ENCODE assay signal across 8 cellular contexts in genomic region chr5:134524219-134524825, GRCh38. TPM values are rescaled to one million over a fixed set of nuclear protein-coding genes. Genes with fewer than 3 reads are reported as not detected.
DNase-seq lines count a peak whose midpoint lies in the region; ATAC-seq and TF ChIP-seq lines count a peak whose summit lies in the region.

No MANE protein-coding gene starts in this region.

- H3K9me3 ChIP-seq in DOHH2 (ENCODE audit: control insufficient read depth, insufficient read depth, low read length), result no peaks in the 10 kb centered on the region
- no peaks in the 10 kb centered on the region for H3K9me3 ChIP-seq in trophoblast cell (ENCODE audit: insufficient read depth, low read depth, low read length)
- no peaks in the 10 kb centered on the region for H3K9me3 ChIP-seq in transverse colon

- H3K4me2 ChIP-seq in DOHH2 (ENCODE audit: low read length), result peak overlapping the region; percentile 79
- peak overlapping the region; percentile 100 for H3K4me2 ChIP-seq in trophoblast cell (ENCODE audit: low read length)

- POLR2A ChIA-PET in T-cell (lab: Charles Lee), result interaction anchor here (0.6 to 1.4 kb wide), 9 partner anchors 23 to 516 kb away, joined by 3 to 11 read pairs (median 7); partner anchors contain the start of genes CDKN2AIPNL (in 1 of the 2), PPP2CA (in 1 of the 2), SKP1 (in 1 of the 2) and UBE2B (in 1 of the 2)

- peaks cover 29% of the 10 kb centered on the region for H3K79me1 ChIP-seq in trophoblast cell (ENCODE audit: low read length)

- TF ChIP-seq CTCF in DOHH2 (IDR thresholded peaks at IDR 0.05; ENCODE audit: low read depth, low read length, poor library complexity, severe bottlenecking), result no peak
- TF ChIP-seq CTCF in transverse colon (IDR thresholded peaks at IDR 0.05), result peak in 1 of 5 experiments; percentile 8

- peak; percentile 89 for TF ChIP-seq POLR2A in transverse colon (IDR thresholded peaks at IDR 0.05)

- H3K27ac ChIP-seq in DOHH2 (ENCODE audit: low read depth, low read length) (peak overlapping the region; percentile 85), trophoblast cell (ENCODE audit: low read depth, low read length) (peak overlapping the region; percentile 11), transverse colon (peak overlapping the region; percentile 94 to 99 (median 98))

- peaks cover 23 to 29% (median 25%) of the 10 kb centered on the region in 3 donors for H3K4me1 Mint-ChIP-seq in T-cell

- WGBS in trophoblast cell (ENCODE audit: extremely low coverage, insufficient coverage, insufficient read length), result no CpG with 5 or more reads among the region's 43 CpGs
- 0% methylated on average over 2 to 43 of the region's 43 CpGs for WGBS in transverse colon (ENCODE audit: low coverage in 1 of 2), 2 donors

- H3K18ac ChIP-seq in trophoblast cell (ENCODE audit: low read length), result peak overlapping the region; percentile 72

- H4K8ac ChIP-seq in trophoblast cell (ENCODE audit: low read depth, low read length), result peak overlapping the region; percentile 90

- H3F3A ChIP-seq in DOHH2 (ENCODE audit: control insufficient read depth, insufficient read depth), result peaks cover 14% of the 10 kb centered on the region

- H2AFZ ChIP-seq in trophoblast cell (ENCODE audit: insufficient read depth, low read length, poor library complexity), result peak overlapping the region; percentile 95

- peak overlapping the region; percentile 74 for H4K12ac ChIP-seq in trophoblast cell (ENCODE audit: low read depth, low read length)

- DNase-seq in KBM-7, result peak; percentile 86
- peak; percentile 48 to 79 (median 68) for DNase-seq in T-cell
- peak; percentile 79 for DNase-seq in amniotic epithelial cell (ENCODE audit: low read depth)
- DNase-seq in left cardiac atrium, result peak; percentile 92
- peak; percentile 82 to 86 for DNase-seq in trophoblast cell
- peak; percentile 90 for DNase-seq in transverse colon

- peak overlapping the region; percentile 67 for H2BK5ac ChIP-seq in trophoblast cell (ENCODE audit: low read depth, low read length, poor library complexity)

- peaks cover 29% of the 10 kb centered on the region for H3K79me2 ChIP-seq in DOHH2 (ENCODE audit: control insufficient read depth, low read length)
- H3K79me2 ChIP-seq in trophoblast cell (ENCODE audit: control insufficient read depth, insufficient read depth, low read length, poor library complexity), result peaks cover 15% of the 10 kb centered on the region

- peak overlapping the region; percentile 99 to 100 for H3K27ac Mint-ChIP-seq in T-cell

- H2AK5ac ChIP-seq in trophoblast cell (ENCODE audit: low read length), result no peak overlapping the region

- peak overlapping the region; percentile 80 for H2BK120ac ChIP-seq in trophoblast cell (ENCODE audit: insufficient read depth, low read length, poor library complexity)

- no peaks in the 10 kb centered on the region for H3K27me3 Mint-ChIP-seq in T-cell

- peak overlapping the region; percentile 20 for H2BK12ac ChIP-seq in trophoblast cell (ENCODE audit: low read length)

- H3K9me2 ChIP-seq in DOHH2 (replicated peaks; ENCODE audit: control insufficient read depth, low read length), result no peaks in the 10 kb centered on the region

- H3K36me3 ChIP-seq in DOHH2 (ENCODE audit: control insufficient read depth, low read length), result peaks cover 4% of the 10 kb centered on the region
- no peaks in the 10 kb centered on the region for H3K36me3 ChIP-seq in trophoblast cell (ENCODE audit: control insufficient read depth in 1 of 2, insufficient read depth in 2 of 2, low read length in 2 of 2)
- no peaks in the 10 kb centered on the region for H3K36me3 ChIP-seq in transverse colon

- H4K20me1 ChIP-seq in DOHH2 (ENCODE audit: control insufficient read depth, insufficient read depth, low read depth, low read length), result no peaks in the 10 kb centered on the region

- H3K9me3 Mint-ChIP-seq in T-cell, result no peaks in the 10 kb centered on the region

- H3K4me3 Mint-ChIP-seq in T-cell, result peak overlapping the region; percentile 87 to 97 (median 94)

- intact Hi-C loops in left cardiac atrium (cut with DNase I), result loop anchor here (1.0 to 5.0 kb wide), 2 partner anchors 57 to 58 kb away; no protein-coding TSS in a partner anchor
- intact Hi-C loops in transverse colon (cut with DNase I; ENCODE audit: low total_unique reads), result no loop called here

- peak overlapping the region; percentile 67 for H3K14ac ChIP-seq in trophoblast cell (ENCODE audit: low read length)

- peak overlapping the region; percentile 84 for H3K9ac ChIP-seq in trophoblast cell (ENCODE audit: low read length)

- peaks cover 8% of the 10 kb centered on the region for H3K27me3 ChIP-seq in DOHH2 (ENCODE audit: control insufficient read depth, low read length)
- H3K27me3 ChIP-seq in trophoblast cell (ENCODE audit: insufficient read depth, low read length), result no peaks in the 10 kb centered on the region
- no peaks in the 10 kb centered on the region for H3K27me3 ChIP-seq in transverse colon

- in situ Hi-C loops in KBM-7 (cut with MboI; ENCODE audit: low pct_unique_long_range_greater_than_20kb, low sequenced_read_pairs), result no loop called here
- in situ Hi-C loops in transverse colon (cut with MboI; ENCODE audit: low pct_ligation_motif_present in 1 of 4, low pct_unique_long_range_greater_than_20kb in 1 of 4, low sequenced_read_pairs in 3 of 4), result loop anchor here in 3 of 4 donors (10.0 to 25.0 kb wide), 2 partner anchors 110 to 112 kb away; partner anchors contain the start of gene CDKN2AIPNL (in 3 of the 3)

- no peaks in the 10 kb centered on the region for H3K36me3 Mint-ChIP-seq in T-cell

- H4K91ac ChIP-seq in trophoblast cell (ENCODE audit: low read depth, low read length), result peak overlapping the region; percentile 85

- H3K4me3 ChIP-seq in DOHH2 (ENCODE audit: low read length) (peak overlapping the region; percentile 93), trophoblast cell (ENCODE audit: low read depth, low read length) (peak overlapping the region; percentile 72), transverse colon (peak overlapping the region; percentile 66 to 86 (median 84))

- no peak for TF ChIP-seq EP300 in transverse colon (IDR thresholded peaks at IDR 0.05; ENCODE audit: low read depth)

- peak; percentile 28 to 41 (median 39) for ATAC-seq in T-cell (replicated peaks in 1 of 4)
- ATAC-seq in left cardiac atrium, result peak; percentile 38 to 48
- ATAC-seq in HG02852 (IDR thresholded peaks at IDR 0.05; ENCODE audit: unreplicated experiment), result no peak

- H3K4ac ChIP-seq in trophoblast cell (ENCODE audit: low read depth, low read length), result peak overlapping the region; percentile 29

- no peak overlapping the region for H3K23ac ChIP-seq in trophoblast cell (ENCODE audit: low read length)

- CTCF ChIA-PET in T-cell (lab: Charles Lee), result interaction anchor here (0.6 to 1.9 kb wide), 18 partner anchors 11 to 516 kb away, joined by 3 to 9 read pairs (median 4); partner anchors contain the start of genes CDKN2AIPNL (in 2 of the 2) and CAMLG (in 1 of the 2)

- H3K4me1 ChIP-seq in DOHH2 (ENCODE audit: control insufficient read depth, low read length), result peaks cover 17% of the 10 kb centered on the region
- peaks cover 5% of the 10 kb centered on the region in 2 experiments for H3K4me1 ChIP-seq in trophoblast cell (ENCODE audit: control insufficient read depth in 1 of 2, insufficient read depth in 2 of 2, low read length in 2 of 2)
- peaks cover 10 to 31% (median 23%) of the 10 kb centered on the region in 4 donors for H3K4me1 ChIP-seq in transverse colon

RNA-seq across cellular contexts. Expression of gene JADE2, which starts 1.1 kb away (rescaled TPM):
- 100 to 1,000 TPM; 163 to 263 (median 239) TPM for total RNA-seq in T-cell
- 10 to 100 TPM; 34.7 to 49.0 TPM for total RNA-seq in left cardiac atrium
- 3.8 TPM in 2 replicates for polyA plus RNA-seq in trophoblast cell (2013)
- total RNA-seq in transverse colon, result 10 to 100 TPM; 36.6 to 50.1 (median 41.4) TPM

Comparison
In these comparisons a context has a peak if more than half of its experiments do, and no peak if none do; other contexts are left out.
1. H3K27ac ChIP-seq: peak in every context shown above with its lines; median percentile 98 in transverse colon; 85 in DOHH2; 11 in trophoblast cell.